In genomic region chr5:167595196-167595595, GRCh38 we compare ENCODE assay signal across 22 cellular contexts.
"Had no signal": no experiment of that assay in that cellular context is flagged by ENCODE, and none has a peak within 500 bp of the region (broad histone marks: within the 10 kb centered on the region; RNA-seq: fewer than 3 reads in every experiment).

No MANE protein-coding gene starts in this region.

- H3K27ac ChIP-seq: SJSA1, SK-N-MC had no signal

- FAIRE-seq: RCC 7860 had no signal

- DNase-seq: Karpas-422, KG1, MG63, NCI-H1092, NCI-H1105 treated with DMSO at 0.1 percent for 48 hours, NCI-H1436, NCI-H187, NCI-H2029, NCI-H2081 treated with DMSO at 0.1 percent for 48 hours, NCI-H2171, NCI-H226, NCI-H446, NCI-H510A, NCI-H524 treated with DMSO at 0.1 percent for 48 hours, NCI-H69, NCI-H774, Right ventricle myocardium superior, RPMI8226, SIG-M5 had no signal

- H3K36me3 ChIP-seq: MG63, SJSA1 had no signal

- H3K9me3 ChIP-seq: MG63, SJSA1 had no signal

- H3K4me3 ChIP-seq: MG63, SJSA1, SK-N-MC had no signal

- H3K27me3 ChIP-seq: MG63, SJSA1 had no signal
